In genomic region chr2:60465736-60466135, GRCh38 we compare ENCODE assay signal across 34 cellular contexts.
DNase-seq lines count a peak whose midpoint lies in the region; ATAC-seq, FAIRE-seq and TF ChIP-seq lines count a peak whose summit lies in the region.
"Had no signal": no experiment of that assay in that cellular context is flagged by ENCODE, and none has a peak within 500 bp of the region (broad histone marks: within the 10 kb centered on the region; RNA-seq: fewer than 3 reads in every experiment).

No MANE protein-coding gene starts in this region.

- no peak for TF ChIP-seq RAD21 in HepG2 (CRISPR knock-in tag; IDR thresholded peaks at IDR 0.05)

- H3K27me3 Mint-ChIP-seq in WTC11 (ENCODE audit: low read depth) = no peaks in the 10 kb centered on the region

- no peaks in the 10 kb centered on the region for H3K9me3 ChIP-seq in HepG2 (ENCODE audit: low read length)
- H3K9me3 ChIP-seq in right lobe of liver = no peaks in the 10 kb centered on the region
- H3K9me3 ChIP-seq in esophagus (ENCODE audit: control insufficient read depth in 2 of 2, insufficient read depth in 1 of 2, low read depth in 1 of 2, low read length in 1 of 2) = peaks cover 0 to 7% of the 10 kb centered on the region in 2 donors
- H3K9me3 ChIP-seq in neutrophil = no peaks in the 10 kb centered on the region
- H3K9me3 ChIP-seq: gastrocnemius medialis, MG63, mucosa of descending colon, spleen, upper lobe of left lung had no signal

- intact Hi-C loops in HepG2 (cut with micrococcal nuclease; ENCODE audit: unreplicated experiment) (no loop called here), right lobe of liver (cut with DNase I) (no loop called here)

- in situ Hi-C loops in HepG2 (cut with HindIII; ENCODE audit: extremely low pct_ligation_motif_present, low pct_unique_long_range_greater_than_20kb) = no loop called here

- peaks cover 10% of the 10 kb centered on the region for H3K4me1 ChIP-seq in HepG2 (ENCODE audit: insufficient read depth, low read length)
- no peaks in the 10 kb centered on the region for H3K4me1 ChIP-seq in right lobe of liver
- peaks cover 0 to 5% of the 10 kb centered on the region in 2 donors for H3K4me1 ChIP-seq in esophagus (ENCODE audit: control insufficient read depth in 2 of 2, insufficient read depth in 2 of 2, low read length in 1 of 2)
- peaks cover 18 to 27% of the 10 kb centered on the region in 2 experiments for H3K4me1 ChIP-seq in neutrophil (ENCODE audit: control insufficient read depth in 1 of 2, insufficient read depth in 1 of 2, low read depth in 1 of 2, low read length in 1 of 2)
- H3K4me1 ChIP-seq: gastrocnemius medialis had no signal

- POLR2A ChIA-PET in HepG2 (lab: Yijun Ruan, JAX) (no interaction called here), WTC11 (lab: Charles Lee) (interaction anchor here (0.6 to 0.9 kb wide), 3 partner anchors 85 to 542 kb away, joined by 3 read pairs; no protein-coding TSS in a partner anchor)

- BruUV-seq in HepG2 (replicated peaks; lab: Mats Ljungman, UMichigan) = no TSS peak

- H3K9ac ChIP-seq in HepG2 (ENCODE audit: insufficient read depth, low read depth, low read length) = no peak overlapping the region
- H3K9ac ChIP-seq: neural progenitor cell had no signal

- peaks cover 37% of the 10 kb centered on the region for H3K36me3 Mint-ChIP-seq in WTC11
- H3K36me3 Mint-ChIP-seq: activated naive CD4-positive, alpha-beta T cell treated with anti-CD3 and anti-CD28 coated beads, Interleukin-2, amount 50 U/mL, for 72 hours had no signal

- peaks cover 42% of the 10 kb centered on the region for H3K4me1 Mint-ChIP-seq in WTC11
- H3K4me1 Mint-ChIP-seq: stimulated activated effector memory CD8-positive, alpha-beta T cell treated with anti-CD3 and anti-CD28 coated beads, Interleukin-12 subunit alpha, Interleukin-12 subunit beta, amount 100 ng/mL, for 72 hours had no signal

- H3K9me3 Mint-ChIP-seq in WTC11 = no peaks in the 10 kb centered on the region
- H3K9me3 Mint-ChIP-seq: activated naive CD4-positive, alpha-beta T cell treated with anti-CD3 and anti-CD28 coated beads, Interleukin-2, amount 50 U/mL, for 72 hours; activated T-helper 2 cell treated with anti-CD3 and anti-CD28 coated beads, Interferon-gamma antibody, Interleukin-2, Interleukin-4, amounts not matched to agents 10 μg/mL and 5 μg/mL and 100 μg/mL, durations not matched to agents 14 hours and 24 hours and 36 hours; neural progenitor cell had no signal

- no peak for DNase-seq in HepG2 (ENCODE audit: low spot score)
- DNase-seq in right lobe of liver = no peak
- no peak for DNase-seq in WTC11 (ENCODE audit: low spot score)
- no peak for DNase-seq in NK-92 (lab: John Stamatoyannopoulos, UW; ENCODE audit: unreplicated experiment)
- DNase-seq: activated CD4-positive, alpha-beta T cell treated with anti-CD3 and anti-CD28 coated beads, Interleukin-2, amount 50 U/mL, for 48 hours; activated CD4-positive, CD25-positive, alpha-beta regulatory T cell; activated CD8-positive, alpha-beta memory T cell treated with anti-CD3 and anti-CD28 coated beads, Interleukin-2, amount 50 U/mL, for 4 hours; AML-193; erythroblast; gastrocnemius medialis; HFFc6; hypothalamus; MG63; mucosa of descending colon; NCI-H1417; NCI-H2081; NCI-H226; NCI-H774; OCI-M1; SHP77; spleen; stimulated activated CD4-positive, alpha-beta T cell treated with anti-CD3 and anti-CD28 coated beads, Interleukin-2, amount 100 ng/mL, for 48 hours; upper lobe of left lung had no signal

- ATAC-seq in HepG2 = no peak
- no peak for ATAC-seq in right lobe of liver
- no peak for ATAC-seq in WTC11
- no peak for ATAC-seq in HG03442 (IDR thresholded peaks at IDR 0.05; ENCODE audit: unreplicated experiment)
- no peak for ATAC-seq in HG02973 (IDR thresholded peaks at IDR 0.05; ENCODE audit: unreplicated experiment)
- ATAC-seq: activated naive CD4-positive, alpha-beta T cell treated with anti-CD3 and anti-CD28 coated beads, Interleukin-2, amount 50 U/mL, for 72 hours; gastrocnemius medialis; K562; mucosa of descending colon; stimulated activated effector memory CD8-positive, alpha-beta T cell treated with anti-CD3 and anti-CD28 coated beads, Interleukin-12 subunit alpha, Interleukin-12 subunit beta, amount 100 ng/mL, for 72 hours had no signal

- no peaks in the 10 kb centered on the region for H4K20me1 ChIP-seq in HepG2 (ENCODE audit: insufficient read depth, low read length)

- H3K27ac Mint-ChIP-seq in WTC11 = no peak overlapping the region
- H3K27ac Mint-ChIP-seq: activated naive CD4-positive, alpha-beta T cell treated with anti-CD3 and anti-CD28 coated beads, Interleukin-2, amount 50 U/mL, for 72 hours; activated T-helper 2 cell treated with anti-CD3 and anti-CD28 coated beads, Interferon-gamma antibody, Interleukin-2, Interleukin-4, amounts not matched to agents 10 μg/mL and 5 μg/mL and 100 μg/mL, durations not matched to agents 14 hours and 24 hours and 36 hours; HFFc6; neural progenitor cell; stimulated activated effector memory CD8-positive, alpha-beta T cell treated with anti-CD3 and anti-CD28 coated beads, Interleukin-12 subunit alpha, Interleukin-12 subunit beta, amount 100 ng/mL, for 72 hours had no signal

- no peaks in the 10 kb centered on the region for H3K79me2 ChIP-seq in HepG2 (ENCODE audit: insufficient read depth, low read length)

- 0 out of 2 replicates have a peak overlapping the region, but pooled peaks have one; percentile 19 for H3K4me2 ChIP-seq in HepG2 (ENCODE audit: low read depth, low read length)
- H3K4me2 ChIP-seq: neural progenitor cell had no signal

- no peak overlapping the region for H3K27ac ChIP-seq in HepG2 (ENCODE audit: extremely low read length, insufficient read depth, low read length)
- H3K27ac ChIP-seq in right lobe of liver = no peak overlapping the region
- H3K27ac ChIP-seq in esophagus (ENCODE audit: low read depth in 2 of 2, low read length in 1 of 2) = peak overlapping the region; percentile 80 to 91
- peak overlapping the region; percentile 24 for H3K27ac ChIP-seq in neutrophil
- H3K27ac ChIP-seq: gastrocnemius medialis, neural progenitor cell, upper lobe of left lung had no signal

- H3K4me3 ChIP-seq in HepG2 (replicated peaks in 1 of 3; ENCODE audit: insufficient read depth in 1 of 3, low read depth in 2 of 3, low read length in 3 of 3) = no peak overlapping the region
- H3K4me3 ChIP-seq in right lobe of liver = no peak overlapping the region
- no peak overlapping the region for H3K4me3 ChIP-seq in esophagus (ENCODE audit: low read depth in 1 of 2, low read length in 2 of 2)
- no peak overlapping the region for H3K4me3 ChIP-seq in neutrophil (ENCODE audit: low read depth in 1 of 2, low read length in 1 of 2)
- H3K4me3 ChIP-seq: gastrocnemius medialis, K562, MG63, mucosa of descending colon, neural progenitor cell, spleen, upper lobe of left lung had no signal

- H3K27me3 ChIP-seq in HepG2 (ENCODE audit: control insufficient read depth in 1 of 2, insufficient read depth in 2 of 2, low read length in 2 of 2) (no peaks in the 10 kb centered on the region), right lobe of liver (no peaks in the 10 kb centered on the region), esophagus (ENCODE audit: control insufficient read depth in 1 of 2, insufficient read depth in 2 of 2, low read length in 2 of 2) (no peaks in the 10 kb centered on the region), neutrophil (no peaks in the 10 kb centered on the region)
- H3K27me3 ChIP-seq: gastrocnemius medialis, MG63, neural progenitor cell, spleen, upper lobe of left lung had no signal

- no peak for TF ChIP-seq POLR2A in HepG2 (IDR thresholded peaks at IDR 0.05; ENCODE audit: insufficient read depth in 1 of 2, low read depth in 2 of 2, low read length in 2 of 2)
- no peak for TF ChIP-seq POLR2A in right lobe of liver (IDR thresholded peaks at IDR 0.05)

- CTCF ChIA-PET in HepG2 (lab: Yijun Ruan, JAX; ENCODE audit: low intra/inter-chr PET ratio, low total read pairs) = no interaction called here
- CTCF ChIA-PET in WTC11 (lab: Charles Lee) = interaction anchor here (0.8 to 1.1 kb wide), 4 partner anchors 11 to 95 kb away, joined by 3 to 4 read pairs (median 3); no protein-coding TSS in a partner anchor

- H3K36me3 ChIP-seq in HepG2 (replicated peaks in 1 of 2; ENCODE audit: control insufficient read depth in 1 of 2, insufficient read depth in 2 of 2, low read length in 2 of 2) (no peaks in the 10 kb centered on the region), right lobe of liver (no peaks in the 10 kb centered on the region), esophagus (ENCODE audit: control insufficient read depth in 2 of 2, insufficient read depth in 2 of 2, low read length in 1 of 2) (peaks cover 0 to 12% of the 10 kb centered on the region in 2 donors), neutrophil (no peaks in the 10 kb centered on the region)
- H3K36me3 ChIP-seq: gastrocnemius medialis, MG63, neural progenitor cell, upper lobe of left lung had no signal

- no peak for FAIRE-seq in HepG2 (lab: Jason Lieb, UNC)
- FAIRE-seq: A204.1, G401.6, K562 had no signal

- no peak overlapping the region for H2AFZ ChIP-seq in HepG2 (ENCODE audit: low read length)
- H2AFZ ChIP-seq: neural progenitor cell had no signal

- WGBS in HepG2 (ENCODE audit: low lambda C conversion rate) = 11% methylated on average over 3 of the region's 4 CpGs
- 75% methylated on average over 1 of the region's 4 CpGs for WGBS in right lobe of liver (ENCODE audit: insufficient coverage, low coverage, low lambda C conversion rate, missing lambda C conversion rate)
- WGBS in esophagus, 2 donors = 47 to 56% methylated on average over 4 of the region's 4 CpGs

- TF ChIP-seq CTCF in HepG2 (CRISPR knock-in tag; IDR thresholded peaks at IDR 0.05) (no peak), right lobe of liver (IDR thresholded peaks at IDR 0.05) (no peak), neutrophil (IDR thresholded peaks at IDR 0.05) (no peak), WTC11 (IDR thresholded peaks at IDR 0.05) (no peak)

- no peak overlapping the region for H3K4me3 Mint-ChIP-seq in WTC11
- H3K4me3 Mint-ChIP-seq: HFFc6; neural progenitor cell; stimulated activated effector memory CD8-positive, alpha-beta T cell treated with anti-CD3 and anti-CD28 coated beads, Interleukin-12 subunit alpha, Interleukin-12 subunit beta, amount 100 ng/mL, for 72 hours had no signal

- TF ChIP-seq EP300 in HepG2 (IDR thresholded peaks at IDR 0.05; ENCODE audit: low read depth in 2 of 2, low read length in 2 of 2) = no peak
- TF ChIP-seq EP300 in HepG2 (CRISPR knock-in tag; IDR thresholded peaks at IDR 0.05; ENCODE audit: borderline replicate concordance) = no peak

TF ChIP-seq in HepG2, 621 proteins besides CTCF, POLR2A, EP300 and RAD21 (continues in another document):
- TF ChIP-seq NRL (CRISPR knock-in tag; IDR thresholded peaks at IDR 0.05; ENCODE audit: borderline replicate concordance) = no peak

TF ChIP-seq in WTC11, 78 proteins besides CTCF, POLR2A, EP300 and RAD21 (continues in another document):
- TF ChIP-seq ZNF317 (CRISPR knock-in tag; IDR thresholded peaks at IDR 0.05; ENCODE audit: borderline replicate concordance, low read depth) = no peak

Comparison
In these comparisons a context has a peak if more than half of its experiments do, and no peak if none do; other contexts are left out.
1. H3K27ac ChIP-seq: peak in esophagus (2 of 2) and neutrophil (single experiment); none in HepG2 (single experiment) and right lobe of liver (0 of 3).